ENCODE assay signal across 9 cellular contexts in the genomic region with DNA sequence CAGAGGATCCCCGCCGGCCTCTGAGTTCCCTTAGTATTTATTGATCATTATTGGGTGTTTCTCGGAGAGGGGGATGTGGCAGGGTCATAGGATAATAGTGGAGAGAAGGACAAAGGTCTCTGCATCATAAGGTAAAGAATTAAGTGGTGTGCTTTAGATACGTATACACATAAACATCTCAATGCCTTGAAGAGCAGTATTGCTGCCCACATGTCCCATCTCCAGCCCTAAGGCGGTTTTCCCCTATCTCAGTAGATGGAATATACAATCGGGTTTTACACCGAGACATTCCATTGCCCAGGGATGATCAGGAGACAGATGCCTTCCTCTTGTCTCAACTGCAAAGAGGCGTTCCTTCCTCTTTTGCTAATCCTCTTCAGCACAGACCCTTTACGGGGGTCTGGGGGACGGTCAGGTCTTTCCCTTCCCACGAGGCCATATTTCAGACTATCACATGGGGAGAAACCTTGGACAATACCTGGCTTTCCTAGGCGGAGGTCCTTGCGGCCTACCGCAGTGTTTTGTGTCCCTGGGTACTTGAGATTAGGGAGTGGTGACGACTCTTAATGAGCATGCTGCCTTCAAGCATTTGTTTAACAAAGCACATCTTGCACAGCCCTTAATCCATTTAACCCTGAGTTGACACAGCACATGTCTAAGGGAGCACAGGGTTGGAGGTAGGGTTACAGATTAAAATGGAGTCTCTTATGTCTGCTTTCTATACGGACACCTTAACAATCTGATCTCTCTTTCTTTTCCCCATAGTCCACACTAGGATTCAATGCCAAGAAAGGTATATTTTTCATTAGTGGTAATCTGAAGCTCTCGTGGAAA. TPM values are rescaled to one million over a fixed set of nuclear protein-coding genes. Genes with fewer than 3 reads are reported as not detected.
DNase-seq lines count a peak whose midpoint lies in the region; ATAC-seq and TF ChIP-seq lines count a peak whose summit lies in the region.
"Not testable (repeated sequence)": the region's sequence is repeated elsewhere in the genome, so short reads cannot be mapped to it uniquely, and the experiment has no call there.
"Had no signal": no experiment of that assay in that cellular context is flagged by ENCODE, and none has a peak within 500 bp of the region (broad histone marks: within the 10 kb centered on the region; RNA-seq: fewer than 3 reads in every experiment).

No MANE protein-coding gene starts in this region.

- not testable (repeated sequence) for H2AFZ ChIP-seq in GM23338

- H3K4me1 Mint-ChIP-seq in GM23338 (peaks cover 22% of the 10 kb centered on the region), brain (peaks cover 39% of the 10 kb centered on the region)
- H3K4me1 Mint-ChIP-seq in activated CD4-positive, alpha-beta memory T cell treated with anti-CD3 and anti-CD28 coated beads for 36 hours (ENCODE audit: low read depth), result peaks cover 20% of the 10 kb centered on the region
- peaks cover 13 to 29% (median 29%) of the 10 kb centered on the region in 4 donors for H3K4me1 Mint-ChIP-seq in naive thymus-derived CD8-positive, alpha-beta T cell

- not testable (repeated sequence) for H3K27me3 ChIP-seq in GM23338 (ENCODE audit: insufficient read depth)

- H3K4me1 ChIP-seq in GM23338 (ENCODE audit: insufficient read depth), result peaks cover 25% of the 10 kb centered on the region

- peaks cover 49% of the 10 kb centered on the region for H3K79me2 ChIP-seq in GM23338 (replicated peaks; ENCODE audit: insufficient read depth)

- not testable (repeated sequence) for H3K27me3 Mint-ChIP-seq in GM23338 (ENCODE audit: insufficient read depth, low read depth, poor library complexity); activated CD4-positive, alpha-beta memory T cell treated with anti-CD3 and anti-CD28 coated beads for 36 hours; brain; naive thymus-derived CD8-positive, alpha-beta T cell

- not testable (repeated sequence) for TF ChIP-seq CTCF in GM23338 (conservative IDR thresholded peaks at IDR 0.05; ENCODE audit: low read depth in 2 of 2); brain (conservative IDR thresholded peaks at IDR 0.05)

- H3K27ac Mint-ChIP-seq in GM23338, result peak overlapping the region; percentile 29; the same call in 1 of the 2 replicates
- not testable (repeated sequence) for H3K27ac Mint-ChIP-seq in activated CD4-positive, alpha-beta memory T cell treated with anti-CD3 and anti-CD28 coated beads for 36 hours
- peak overlapping the region in 4 of 5 experiments; percentile 97 to 99 (median 98) for H3K27ac Mint-ChIP-seq in brain
- H3K27ac Mint-ChIP-seq in naive thymus-derived CD8-positive, alpha-beta T cell, result peak overlapping the region; percentile 37 to 100 (median 99)

- not testable (repeated sequence) for ATAC-seq in GM23338; naive thymus-derived CD8-positive, alpha-beta T cell

- H3K4me2 ChIP-seq in GM23338, result peak overlapping the region; percentile 89

- H3K36me3 ChIP-seq in GM23338 (ENCODE audit: insufficient read depth), result not testable (repeated sequence)

- not testable (repeated sequence) for H3K9me3 Mint-ChIP-seq in GM23338; activated CD4-positive, alpha-beta memory T cell treated with anti-CD3 and anti-CD28 coated beads for 36 hours; brain; naive thymus-derived CD8-positive, alpha-beta T cell

- H4K20me1 ChIP-seq in GM23338 (replicated peaks; ENCODE audit: insufficient read depth), result not testable (repeated sequence)

- 0 out of 2 replicates have a peak overlapping the region, but pooled peaks have one; percentile 1 for H3K27ac ChIP-seq in GM23338 (ENCODE audit: low read depth)

- H3K4me3 Mint-ChIP-seq in GM23338 (peak overlapping the region; percentile 98), brain (peak overlapping the region; percentile 89 to 100 (median 99))
- H3K4me3 Mint-ChIP-seq in activated CD4-positive, alpha-beta memory T cell treated with anti-CD3 and anti-CD28 coated beads for 36 hours, result peak overlapping the region; percentile 96
- H3K4me3 Mint-ChIP-seq in naive thymus-derived CD8-positive, alpha-beta T cell, result peak overlapping the region; percentile 7 to 99 (median 96)

- intact Hi-C loops in activated CD4-positive, alpha-beta memory T cell treated with anti-CD3 and anti-CD28 coated beads for 36 hours (cut with micrococcal nuclease), result loop anchor here (2.0 kb wide), 1 partner anchor 113 kb away; a partner anchor contains a TSS

- peak overlapping the region; percentile 91; the same call in 1 of the 2 replicates for H3K4me3 ChIP-seq in GM23338

- not testable (repeated sequence) for H3K36me3 Mint-ChIP-seq in GM23338 (ENCODE audit: low read depth); activated CD4-positive, alpha-beta memory T cell treated with anti-CD3 and anti-CD28 coated beads for 36 hours; brain
- H3K36me3 Mint-ChIP-seq in naive thymus-derived CD8-positive, alpha-beta T cell, result peaks cover 0 to 19% (median 2%) of the 10 kb centered on the region in 3 donors

- CTCF ChIA-PET in activated CD4-positive, alpha-beta memory T cell treated with anti-CD3 and anti-CD28 coated beads for 36 hours (lab: Charles Lee), result not testable (repeated sequence)

- POLR2A ChIA-PET in activated CD4-positive, alpha-beta memory T cell treated with anti-CD3 and anti-CD28 coated beads for 36 hours (lab: Charles Lee); naive thymus-derived CD8-positive, alpha-beta T cell (lab: Charles Lee): not testable (repeated sequence)

- not testable (repeated sequence) for DNase-seq in GM23338 (ENCODE audit: low spot score); activated CD4-positive, alpha-beta memory T cell treated with anti-CD3 and anti-CD28 coated beads for 36 hours; naive thymus-derived CD8-positive, alpha-beta T cell
- DNase-seq in NCI-H526 treated with DMSO at 0.1 percent for 48 hours (lab: John Stamatoyannopoulos, UW), result peak; percentile 59

- not testable (repeated sequence) for H3K9me2 ChIP-seq in GM23338 (ENCODE audit: insufficient read depth)

- H3F3A ChIP-seq in GM23338 (replicated peaks; ENCODE audit: low read depth), result not testable (repeated sequence)

TF ChIP-seq in GM23338, 12 proteins besides CTCF, POLR2A, EP300 and RAD21:
- peak; percentile 61; the same call in 1 of the 2 replicates for TF ChIP-seq CREB1 (CRISPR knock-in tag; IDR thresholded peaks at IDR 0.05; ENCODE audit: low read depth)

RNA-seq across cellular contexts. Expression of a gene that starts 1.9 kb away (rescaled TPM):
- 84.4 and 126 TPM in 2 replicates for total RNA-seq in GM23338 (2014; rRNA removed; shearing (Covaris generic))
- polyA plus RNA-seq in GM23338 (2016; fragmentation: Nextera tagmentation; extraction: Ambion mirVana) (107 and 141 TPM in 2 replicates), brain (ENCODE audit: insufficient read depth, low read depth, low replicate concordance) (211 TPM)
- total RNA-seq in activated CD4-positive, alpha-beta memory T cell treated with anti-CD3 and anti-CD28 coated beads for 36 hours, result 100 to 1,000 TPM; 212 to 215 TPM
- total RNA-seq in naive thymus-derived CD8-positive, alpha-beta T cell, result 100 to 1,000 TPM; 113 to 127 TPM
- polyA plus RNA-seq in naive thymus-derived CD8-positive, alpha-beta T cell, result 100 to 1,000 TPM; 212 to 297 (median 217) TPM

RNA-seq across cellular contexts. Expression of a gene that starts 6.3 kb away (rescaled TPM):
- 1.6 and 1.9 TPM in 2 replicates for total RNA-seq in GM23338 (2014; rRNA removed; shearing (Covaris generic))
- 2.2 and 4.0 TPM in 2 replicates for polyA plus RNA-seq in GM23338 (2016; fragmentation: Nextera tagmentation; extraction: Ambion mirVana)
- total RNA-seq in activated CD4-positive, alpha-beta memory T cell treated with anti-CD3 and anti-CD28 coated beads for 36 hours, result 1 to 10 TPM; 3.7 to 5.8 TPM
- polyA plus RNA-seq in brain (ENCODE audit: insufficient read depth, low read depth, low replicate concordance), result 2.6 TPM
- total RNA-seq in naive thymus-derived CD8-positive, alpha-beta T cell, result 10 to 100 TPM; 11.9 to 12.2 TPM
- polyA plus RNA-seq in naive thymus-derived CD8-positive, alpha-beta T cell, result not detected

RNA-seq across cellular contexts. Expression of a gene that starts 51.6 kb away (rescaled TPM):
- total RNA-seq in GM23338 (2014; rRNA removed; shearing (Covaris generic)), result not detected in 2 replicates
- polyA plus RNA-seq in GM23338 (2016; fragmentation: Nextera tagmentation; extraction: Ambion mirVana) (not detected in 2 replicates), brain (ENCODE audit: insufficient read depth, low read depth, low replicate concordance) (1.4 TPM)
- under 1 TPM in 1 of 2 experiments, not detected in 1; 0.29 TPM for total RNA-seq in activated CD4-positive, alpha-beta memory T cell treated with anti-CD3 and anti-CD28 coated beads for 36 hours
- total RNA-seq in naive thymus-derived CD8-positive, alpha-beta T cell, result not detected
- not detected for polyA plus RNA-seq in naive thymus-derived CD8-positive, alpha-beta T cell
- total RNA-seq: activated CD4-positive, alpha-beta memory T cell treated with anti-CD3 and anti-CD28 coated beads, Interleukin-2, amount 10 ng/mL, durations not matched to agents 7 days and 5 days; fibroblast of lung; spleen; thoracic aorta had no signal
- polyA plus RNA-seq: fibroblast of lung, spleen had no signal

RNA-seq across cellular contexts. Expression of a gene that starts 57.5 kb away (rescaled TPM):
- 1.4 and 3.8 TPM in 2 replicates for total RNA-seq in GM23338 (2014; rRNA removed; shearing (Covaris generic))
- polyA plus RNA-seq in GM23338 (2016; fragmentation: Nextera tagmentation; extraction: Ambion mirVana) (1.7 and 2.2 TPM in 2 replicates), brain (ENCODE audit: insufficient read depth, low read depth, low replicate concordance) (5.2 TPM)
- under 1 TPM in 1 of 2 experiments, not detected in 1; 0.22 TPM for total RNA-seq in activated CD4-positive, alpha-beta memory T cell treated with anti-CD3 and anti-CD28 coated beads for 36 hours
- not detected for total RNA-seq in naive thymus-derived CD8-positive, alpha-beta T cell
- not detected for polyA plus RNA-seq in naive thymus-derived CD8-positive, alpha-beta T cell
- total RNA-seq: fibroblast of lung had no signal
- polyA plus RNA-seq: fibroblast of lung had no signal
